10 cellular contexts compared by ENCODE assay signal in genomic region chr5:175460126-175460525, GRCh38. TPM values are rescaled to one million over a fixed set of nuclear protein-coding genes. Genes with fewer than 3 reads are reported as not detected.
DNase-seq lines count a peak whose midpoint lies in the region; ATAC-seq, FAIRE-seq and TF ChIP-seq lines count a peak whose summit lies in the region.
"Had no signal": no experiment of that assay in that cellular context is flagged by ENCODE, and none has a peak within 500 bp of the region (broad histone marks: within the 10 kb centered on the region; RNA-seq: fewer than 3 reads in every experiment).

No MANE protein-coding gene starts in this region.

- in situ Hi-C loops in GM12878 (cut with MboI) = no loop called here

- CTCF ChIA-PET in GM12878 (lab: Yijun Ruan, JAX) = interaction anchor here (0.9 kb wide), 1 partner anchor 509 kb away, joined by 3 read pairs; no protein-coding TSS in a partner anchor

- no peaks in the 10 kb centered on the region for H3K9me3 ChIP-seq in GM12878 (replicated peaks; ENCODE audit: control insufficient read depth, insufficient read depth, low read length)

- H3K4me1 ChIP-seq in GM12878 (ENCODE audit: control insufficient read depth, insufficient read depth, low read length) = peaks cover 6% of the 10 kb centered on the region; the same call in 1 of the 2 replicates

- DNase-seq in EL (peak; percentile 17), GM12878 (ENCODE audit: low read depth, low spot score) (no peak), nephron progenitor cell (no peak), AG08396 (ENCODE audit: low spot score) (no peak)
- DNase-seq in activated T-cell treated with anti-CD3 and anti-CD28 coated beads, Interleukin-2, amount 50 U/mL, for 72 hours = no peak
- no peak for DNase-seq in activated CD4-positive, CD25-positive, alpha-beta regulatory T cell treated with anti-CD3 and anti-CD28 coated beads, Interleukin-2, amount 50 U/mL, for 72 hours
- DNase-seq: HCEC 1CT; NK-92 treated with Interleukin-12 subunit alpha and Interleukin-12 subunit beta, amount 100 ng/mL, for 24 hours had no signal

- WGBS in GM12878 (ENCODE audit: insufficient coverage, insufficient replicate concordance, low lambda C conversion rate, missing lambda C conversion rate) = 52% methylated on average over 7 of the region's 7 CpGs

- peaks cover 19% of the 10 kb centered on the region for H3K27me3 Mint-ChIP-seq in nephron progenitor cell (ENCODE audit: low read depth, poor library complexity)
- peaks cover 12% of the 10 kb centered on the region for H3K27me3 Mint-ChIP-seq in activated T-cell treated with anti-CD3 and anti-CD28 coated beads, Interleukin-2, amount 50 U/mL, for 72 hours (ENCODE audit: low read depth)

- POLR2A ChIA-PET in GM12878 (lab: Charles Lee) = no interaction called here

- ATAC-seq in GM12878 (peak; percentile 31; the same call in 1 of the 3 replicates), HG03135 (IDR thresholded peaks at IDR 0.05; ENCODE audit: unreplicated experiment) (no peak)
- ATAC-seq in activated T-cell treated with anti-CD3 and anti-CD28 coated beads, Interleukin-2, amount 50 U/mL, for 72 hours (replicated peaks in 1 of 2) = no peak

- TF ChIP-seq RAD21 in GM12878 (IDR thresholded peaks at IDR 0.05; ENCODE audit: insufficient read depth, low read depth, low read length) = peak; percentile 37

- H4K20me1 ChIP-seq in GM12878 (ENCODE audit: control insufficient read depth, insufficient read depth) = no peaks in the 10 kb centered on the region

- peak; percentile 69 for TF ChIP-seq CTCF in LNCAP (IDR thresholded peaks at IDR 0.05)
- TF ChIP-seq CTCF in GM12878 (IDR thresholded peaks at IDR 0.05 in 2 of 3, conservative IDR thresholded peaks at IDR 0.05 in 1 of 3; ENCODE audit: control insufficient read depth in 2 of 3, extremely low read depth in 1 of 3, insufficient read depth in 1 of 3, low read depth in 3 of 3, low read length in 3 of 3) = peak in 2 of 3 experiments; percentile 38 to 42; a peak in 3 of 6 replicates
- peak; percentile 50 for TF ChIP-seq CTCF in nephron progenitor cell (IDR thresholded peaks at IDR 0.05)

- no peak for TF ChIP-seq POLR2A in GM12878 (IDR thresholded peaks at IDR 0.05; ENCODE audit: low read depth, low read length)

- no TSS peak for BruUV-seq in GM12878 (replicated peaks; lab: Mats Ljungman, UMichigan)

- H3K4me3 Mint-ChIP-seq in nephron progenitor cell = no peak overlapping the region
- no peak overlapping the region for H3K4me3 Mint-ChIP-seq in activated T-cell treated with anti-CD3 and anti-CD28 coated beads, Interleukin-2, amount 50 U/mL, for 72 hours

- no peaks in the 10 kb centered on the region for H3K79me2 ChIP-seq in GM12878 (ENCODE audit: control insufficient read depth, insufficient read depth, low read length)

- H3K27ac Mint-ChIP-seq in nephron progenitor cell = no peak overlapping the region
- H3K27ac Mint-ChIP-seq in activated T-cell treated with anti-CD3 and anti-CD28 coated beads, Interleukin-2, amount 50 U/mL, for 72 hours = no peak overlapping the region

- no peak overlapping the region for H3K4me3 ChIP-seq in GM12878

- no peaks in the 10 kb centered on the region for H3K36me3 ChIP-seq in GM12878 (ENCODE audit: control insufficient read depth in 2 of 2, insufficient read depth in 2 of 2, low read length in 1 of 2)

- no peak overlapping the region for H3K4me2 ChIP-seq in GM12878 (ENCODE audit: control insufficient read depth, insufficient read depth)

- no peak overlapping the region for H3K9ac ChIP-seq in GM12878 (ENCODE audit: control insufficient read depth, insufficient read depth, low read length)

- SMC1A ChIA-PET in GM12878 (lab: Charles Lee; ENCODE audit: uncharacterized antibody, unreplicated experiment) = no interaction called here

- peaks cover 5% of the 10 kb centered on the region for H3K4me1 Mint-ChIP-seq in nephron progenitor cell
- peaks cover 33% of the 10 kb centered on the region for H3K4me1 Mint-ChIP-seq in activated T-cell treated with anti-CD3 and anti-CD28 coated beads, Interleukin-2, amount 50 U/mL, for 72 hours (ENCODE audit: low read depth)

- RAD21 ChIA-PET in GM12878 (lab: Charles Lee; ENCODE audit: unreplicated experiment) = no interaction called here

- no peaks in the 10 kb centered on the region; a peak in 2 of 4 replicates for H3K27me3 ChIP-seq in GM12878 (replicated peaks in 1 of 2; ENCODE audit: control insufficient read depth in 2 of 2, insufficient read depth in 2 of 2, low read length in 1 of 2)

- no peaks in the 10 kb centered on the region for H3K36me3 Mint-ChIP-seq in nephron progenitor cell (ENCODE audit: low read depth)
- H3K36me3 Mint-ChIP-seq in activated T-cell treated with anti-CD3 and anti-CD28 coated beads, Interleukin-2, amount 50 U/mL, for 72 hours (ENCODE audit: insufficient read depth in 2 of 2) = no peaks in the 10 kb centered on the region

- H2AFZ ChIP-seq in GM12878 (ENCODE audit: control insufficient read depth, low read depth, low read length) = no peak overlapping the region

- no peak overlapping the region for H3K27ac ChIP-seq in GM12878 (ENCODE audit: control insufficient read depth, insufficient read depth)

- H3K9me3 Mint-ChIP-seq in nephron progenitor cell = no peaks in the 10 kb centered on the region
- H3K9me3 Mint-ChIP-seq in activated T-cell treated with anti-CD3 and anti-CD28 coated beads, Interleukin-2, amount 50 U/mL, for 72 hours = no peaks in the 10 kb centered on the region

- intact Hi-C loops in GM12878 (cut with micrococcal nuclease; ENCODE audit: unreplicated experiment) = no loop called here

- peak; percentile 44 for FAIRE-seq in GM12878 (lab: Jason Lieb, UNC)

- no peak for TF ChIP-seq EP300 in GM12878 (IDR thresholded peaks at IDR 0.05; ENCODE audit: borderline replicate concordance in 1 of 2, control insufficient read depth in 1 of 2, low read depth in 2 of 2, low read length in 2 of 2)

TF ChIP-seq in GM12878, 131 proteins besides CTCF, POLR2A, EP300 and RAD21:
- no peak for TF ChIP-seq EED (IDR thresholded peaks at IDR 0.05; ENCODE audit: low read depth)
- peak; percentile 4; the same call in 1 of the 2 replicates for TF ChIP-seq SMC3 (IDR thresholded peaks at IDR 0.05; ENCODE audit: borderline replicate concordance, low read length)
- TF ChIP-seq YY1 (IDR thresholded peaks at IDR 0.05; ENCODE audit: low read depth, low read length) = no peak
- no peak for TF ChIP-seq SPI1 (IDR thresholded peaks at IDR 0.05; ENCODE audit: borderline replicate concordance, insufficient read depth, low read depth, low read length)
- no peak for TF ChIP-seq ZNF217 (IDR thresholded peaks at IDR 0.05)
- no peak for TF ChIP-seq MXI1 (IDR thresholded peaks at IDR 0.05; ENCODE audit: low read depth, low read length)
- no peak for TF ChIP-seq KLF5 (IDR thresholded peaks at IDR 0.05; ENCODE audit: partially characterized antibody)
- no peak for TF ChIP-seq ETV6 (conservative IDR thresholded peaks at IDR 0.05 in 1 of 2, IDR thresholded peaks at IDR 0.05 in 1 of 2; ENCODE audit: borderline replicate concordance in 1 of 2, low read depth in 1 of 2)

RNA-seq across cellular contexts. Expression of gene DRD1, which starts 16.1 kb away (rescaled TPM):
- total RNA-seq in GM12878 (2013; cell fraction: nucleolus; rRNA removed) = not detected in 2 replicates
- total RNA-seq in GM12878 (2014; rRNA removed) (not detected in 2 replicates), GM12878 (2014; rRNA removed; fragmentation: Illumina TruSeq; extraction: Trizol) (not detected in 2 replicates), GM12878 (2021) (not detected in 2 replicates)
- not detected for polyA plus RNA-seq in GM12878 (2011; ENCODE audit: low read depth)
- polyA plus RNA-seq in GM12878 (2011; rRNA removed) (not detected in 2 replicates), GM12878 (2014; fragmentation: Illumina TruSeq; extraction: Trizol) (not detected in 2 replicates), GM12878 (2014; fragmentation: Nextera tagmentation; extraction: Ambion mirVana) (not detected), GM12878 (2014; rRNA removed) (not detected in 2 replicates), GM12878 (2016; fragmentation: Nextera tagmentation; extraction: Ambion mirVana) (not detected)
- polyA plus RNA-seq in GM12878 (2011; cell fraction: cytosol; rRNA removed) = not detected in 2 replicates
- not detected in 2 replicates for polyA plus RNA-seq in GM12878 (2011; cell fraction: nucleus; rRNA removed)
- not detected in 2 replicates for polyA plus RNA-seq in GM12878 (2012)
- polyA minus RNA-seq in GM12878 (2011; rRNA and poly(A)+ RNA removed) = not detected in 2 replicates
- polyA minus RNA-seq in GM12878 (2011; cell fraction: cytosol; rRNA and poly(A)+ RNA removed) = not detected in 2 replicates
- polyA minus RNA-seq in GM12878 (2011; cell fraction: nucleus; rRNA and poly(A)+ RNA removed) = not detected in 2 replicates
- not detected for total RNA-seq in activated T-cell treated with anti-CD3 and anti-CD28 coated beads, Interleukin-2, amount 50 U/mL, for 72 hours

RNA-seq across cellular contexts. Expression of gene SFXN1, which starts 18.2 kb away (rescaled TPM):
- 176 and 190 TPM in 2 replicates for total RNA-seq in GM12878 (2013; cell fraction: nucleolus; rRNA removed)
- total RNA-seq in GM12878 (2014; rRNA removed) (96.8 and 97.4 TPM in 2 replicates), GM12878 (2014; rRNA removed; fragmentation: Illumina TruSeq; extraction: Trizol) (92.5 and 99.0 TPM in 2 replicates), GM12878 (2021) (106 and 108 TPM in 2 replicates)
- 149 TPM for polyA plus RNA-seq in GM12878 (2011; ENCODE audit: low read depth)
- polyA plus RNA-seq in GM12878 (2011; rRNA removed) (173 and 248 TPM in 2 replicates), GM12878 (2014; fragmentation: Illumina TruSeq; extraction: Trizol) (101 and 126 TPM in 2 replicates), GM12878 (2014; fragmentation: Nextera tagmentation; extraction: Ambion mirVana) (10 to 100 TPM; 18.0 to 24.6 TPM), GM12878 (2014; rRNA removed) (84.5 and 89.2 TPM in 2 replicates), GM12878 (2016; fragmentation: Nextera tagmentation; extraction: Ambion mirVana) (100 to 1,000 TPM; 110 TPM)
- 205 and 218 TPM in 2 replicates for polyA plus RNA-seq in GM12878 (2011; cell fraction: cytosol; rRNA removed)
- 125 and 150 TPM in 2 replicates for polyA plus RNA-seq in GM12878 (2011; cell fraction: nucleus; rRNA removed)
- polyA plus RNA-seq in GM12878 (2012) = 72.2 and 85.3 TPM in 2 replicates
- 299 and 428 TPM in 2 replicates for polyA minus RNA-seq in GM12878 (2011; rRNA and poly(A)+ RNA removed)
- polyA minus RNA-seq in GM12878 (2011; cell fraction: cytosol; rRNA and poly(A)+ RNA removed) = 56.5 and 83.2 TPM in 2 replicates
- polyA minus RNA-seq in GM12878 (2011; cell fraction: nucleus; rRNA and poly(A)+ RNA removed) = 56.8 and 86.4 TPM in 2 replicates
- total RNA-seq in activated T-cell treated with anti-CD3 and anti-CD28 coated beads, Interleukin-2, amount 50 U/mL, for 72 hours = 100 to 1,000 TPM; 150 to 151 TPM
